Comparison of ENCODE assay signal across 26 cellular contexts in genomic region chr22:44033287-44033686, GRCh38. TPM values are rescaled to one million over a fixed set of nuclear protein-coding genes. Genes with fewer than 3 reads are reported as not detected.
DNase-seq lines count a peak whose midpoint lies in the region; ATAC-seq and TF ChIP-seq lines count a peak whose summit lies in the region.
"Had no signal": no experiment of that assay in that cellular context is flagged by ENCODE, and none has a peak within 500 bp of the region (broad histone marks: within the 10 kb centered on the region; RNA-seq: fewer than 3 reads in every experiment).

No MANE protein-coding gene starts in this region.

- no peaks in the 10 kb centered on the region for H4K20me1 ChIP-seq in hepatocyte (ENCODE audit: insufficient read depth, poor library complexity, severe bottlenecking)

- in situ Hi-C loops in GM13977 (cut with MboI; ENCODE audit: low pct_unique_long_range_greater_than_20kb, low sequenced_read_pairs, unreplicated experiment) = no loop called here

- DNase-seq in heart right ventricle = no peak
- DNase-seq in Right ventricle myocardium inferior (ENCODE audit: missing footprints) = no peak
- no peak for DNase-seq in hepatocyte (ENCODE audit: low spot score)
- DNase-seq in nephron progenitor cell = no peak
- no peak for DNase-seq in vagina (ENCODE audit: extremely low spot score in 2 of 2)
- no peak for DNase-seq in GM13977 (ENCODE audit: low spot score)
- DNase-seq in WTC11 (ENCODE audit: low spot score) = no peak
- DNase-seq: activated B cell treated with CpG ODN at 0.5 μM for 24 hours; activated CD8-positive, alpha-beta memory T cell treated with anti-CD3 and anti-CD28 coated beads, Interleukin-2, amount 10 ng/mL, durations not matched to agents 7 days and 5 days; activated gamma-delta T cell treated with Interleukin-2 at 50 U/mL for 16 hours; activated T-cell treated with anti-CD3 and anti-CD28 coated beads, Interleukin-2, amount 50 U/mL, for 48 hours; Calu3; CD4-positive, CD25-positive, alpha-beta regulatory T cell; erythroblast; KBM-7; NCI-H1092 treated with DMSO at 0.1 percent for 48 hours; NCI-H1694 treated with DMSO at 0.1 percent for 48 hours; NCI-H2171; sigmoid colon; stimulated activated naive B cell treated with anti-CD40 and anti-IgM and Interleukin-4, amounts not matched to agents 10 μg/mL and 1 μg/mL and 100 μg/mL, for 72 hours; T-cell had no signal

- H3K27ac Mint-ChIP-seq in nephron progenitor cell (peak overlapping the region; percentile 86), WTC11 (no peak overlapping the region)
- H3K27ac Mint-ChIP-seq: activated B cell treated with CpG ODN at 0.5 μM for 24 hours; activated CD8-positive, alpha-beta memory T cell treated with anti-CD3 and anti-CD28 coated beads, Interleukin-2, amount 10 ng/mL, durations not matched to agents 7 days and 5 days; stimulated activated naive B cell treated with anti-CD40 and anti-IgM and Interleukin-4, amounts not matched to agents 10 μg/mL and 1 μg/mL and 100 μg/mL, for 72 hours; T-cell had no signal

- H3K27me3 Mint-ChIP-seq in nephron progenitor cell (ENCODE audit: low read depth, poor library complexity) (peaks cover 3% of the 10 kb centered on the region), WTC11 (ENCODE audit: low read depth) (no peaks in the 10 kb centered on the region)
- H3K27me3 Mint-ChIP-seq: activated B cell treated with CpG ODN at 0.5 μM for 24 hours; activated CD8-positive, alpha-beta memory T cell treated with anti-CD3 and anti-CD28 coated beads, Interleukin-2, amount 10 ng/mL, durations not matched to agents 7 days and 5 days; CD4-positive, CD25-positive, alpha-beta regulatory T cell; central memory CD8-positive, alpha-beta T cell; dendritic cell treated with granulocyte-macrophage colony-stimulating factor and Interleukin-4, amounts not matched to agents 40 ng/mL and 50 ng/mL, for 4 days; stimulated activated naive B cell treated with anti-CD40 and anti-IgM and Interleukin-4, amounts not matched to agents 10 μg/mL and 1 μg/mL and 100 μg/mL, for 72 hours had no signal

- H3K4me1 ChIP-seq in heart right ventricle = peaks cover 7 to 79% (median 59%) of the 10 kb centered on the region in 9 donors
- H3K4me1 ChIP-seq in hepatocyte (ENCODE audit: insufficient read depth) = peaks cover 8% of the 10 kb centered on the region
- peaks cover 18% of the 10 kb centered on the region for H3K4me1 ChIP-seq in vagina
- H3K4me1 ChIP-seq: ascending aorta had no signal

- peak overlapping the region; percentile 51 for H3K4me3 Mint-ChIP-seq in nephron progenitor cell
- no peak overlapping the region for H3K4me3 Mint-ChIP-seq in WTC11
- H3K4me3 Mint-ChIP-seq: activated B cell treated with CpG ODN at 0.5 μM for 24 hours; activated CD8-positive, alpha-beta memory T cell treated with anti-CD3 and anti-CD28 coated beads, Interleukin-2, amount 10 ng/mL, durations not matched to agents 7 days and 5 days; CD4-positive, CD25-positive, alpha-beta regulatory T cell; central memory CD8-positive, alpha-beta T cell; dendritic cell treated with granulocyte-macrophage colony-stimulating factor and Interleukin-4, amounts not matched to agents 40 ng/mL and 50 ng/mL, for 4 days; stimulated activated naive B cell treated with anti-CD40 and anti-IgM and Interleukin-4, amounts not matched to agents 10 μg/mL and 1 μg/mL and 100 μg/mL, for 72 hours; T-cell had no signal

- CTCF ChIA-PET in WTC11 (lab: Charles Lee) = interaction anchor here (1.0 to 1.2 kb wide), 3 partner anchors 18 to 52 kb away, joined by 3 to 7 read pairs (median 3); no protein-coding TSS in a partner anchor

- H3K36me3 Mint-ChIP-seq in nephron progenitor cell (ENCODE audit: low read depth) = no peaks in the 10 kb centered on the region
- H3K36me3 Mint-ChIP-seq in WTC11 = no peaks in the 10 kb centered on the region
- H3K36me3 Mint-ChIP-seq: CD4-positive, CD25-positive, alpha-beta regulatory T cell; T-cell had no signal

- peaks cover 5% of the 10 kb centered on the region for H3K79me2 ChIP-seq in hepatocyte

- H3K36me3 ChIP-seq in heart right ventricle (no peaks in the 10 kb centered on the region), hepatocyte (replicated peaks; ENCODE audit: insufficient read depth, low read depth) (no peaks in the 10 kb centered on the region), vagina (no peaks in the 10 kb centered on the region)
- H3K36me3 ChIP-seq: ascending aorta, sigmoid colon had no signal

- no peaks in the 10 kb centered on the region for H3K9me2 ChIP-seq in hepatocyte (replicated peaks; ENCODE audit: insufficient read depth)

- intact Hi-C loops in heart right ventricle (cut with DNase I) = no loop called here
- intact Hi-C loops in Right ventricle myocardium inferior (cut with DNase I) = no loop called here
- intact Hi-C loops in vagina (cut with DNase I) = no loop called here

- peaks cover 53% of the 10 kb centered on the region for H3K4me1 Mint-ChIP-seq in nephron progenitor cell
- peaks cover 5% of the 10 kb centered on the region for H3K4me1 Mint-ChIP-seq in WTC11

- H3K27ac ChIP-seq in heart right ventricle = peak overlapping the region in 8 of 10 donors; percentile 32 to 95 (median 70)
- peak overlapping the region; percentile 25 for H3K27ac ChIP-seq in hepatocyte
- peak overlapping the region; percentile 55 for H3K27ac ChIP-seq in vagina
- H3K27ac ChIP-seq: A549, ascending aorta had no signal

- POLR2A ChIA-PET in WTC11 (lab: Charles Lee) = no interaction called here

- ATAC-seq in heart right ventricle = no peak
- ATAC-seq in Right ventricle myocardium inferior = no peak
- no peak for ATAC-seq in WTC11
- no peak for ATAC-seq in GM19463 (IDR thresholded peaks at IDR 0.05; ENCODE audit: unreplicated experiment)
- ATAC-seq: A549; activated CD8-positive, alpha-beta memory T cell treated with anti-CD3 and anti-CD28 coated beads, Interleukin-2, amount 10 ng/mL, durations not matched to agents 7 days and 5 days; stimulated activated naive B cell treated with anti-CD40 and anti-IgM and Interleukin-4, amounts not matched to agents 10 μg/mL and 1 μg/mL and 100 μg/mL, for 72 hours; T-cell had no signal

- H3K27me3 ChIP-seq in heart right ventricle = no peaks in the 10 kb centered on the region
- H3K27me3 ChIP-seq in hepatocyte = no peaks in the 10 kb centered on the region
- no peaks in the 10 kb centered on the region for H3K27me3 ChIP-seq in vagina
- H3K27me3 ChIP-seq: ascending aorta, sigmoid colon had no signal

- no peak overlapping the region for H3K4me2 ChIP-seq in hepatocyte
- H3K4me2 ChIP-seq: A549 had no signal

- H3K9me3 Mint-ChIP-seq in nephron progenitor cell = no peaks in the 10 kb centered on the region
- H3K9me3 Mint-ChIP-seq in WTC11 = no peaks in the 10 kb centered on the region
- H3K9me3 Mint-ChIP-seq: activated B cell treated with CpG ODN at 0.5 μM for 24 hours; central memory CD8-positive, alpha-beta T cell; dendritic cell treated with granulocyte-macrophage colony-stimulating factor and Interleukin-4, amounts not matched to agents 40 ng/mL and 50 ng/mL, for 4 days; stimulated activated naive B cell treated with anti-CD40 and anti-IgM and Interleukin-4, amounts not matched to agents 10 μg/mL and 1 μg/mL and 100 μg/mL, for 72 hours; T-cell had no signal

- H3K9me3 ChIP-seq in heart right ventricle = peaks cover 0 to 4% (median 0%) of the 10 kb centered on the region in 11 donors
- H3K9me3 ChIP-seq in hepatocyte (ENCODE audit: low read depth) = no peaks in the 10 kb centered on the region
- no peaks in the 10 kb centered on the region for H3K9me3 ChIP-seq in vagina
- H3K9me3 ChIP-seq: A549, ascending aorta, sigmoid colon had no signal

- H3K4me3 ChIP-seq in heart right ventricle = no peak overlapping the region
- H3K4me3 ChIP-seq in hepatocyte = no peak overlapping the region
- no peak overlapping the region for H3K4me3 ChIP-seq in vagina
- H3K4me3 ChIP-seq: A549, ascending aorta, sigmoid colon had no signal

- 92 to 93% methylated on average over 7 of the region's 7 CpGs for WGBS in heart right ventricle, 2 donors
- 80% methylated on average over 7 of the region's 7 CpGs for WGBS in hepatocyte (ENCODE audit: low lambda C conversion rate, missing lambda C conversion rate)

- peak overlapping the region; percentile 23 for H2AFZ ChIP-seq in hepatocyte

- TF ChIP-seq CTCF in heart right ventricle (IDR thresholded peaks at IDR 0.05) (no peak), hepatocyte (IDR thresholded peaks at IDR 0.05; ENCODE audit: poor library complexity) (no peak), nephron progenitor cell (IDR thresholded peaks at IDR 0.05) (no peak), vagina (IDR thresholded peaks at IDR 0.05) (no peak), GM13977 (IDR thresholded peaks at IDR 0.05; ENCODE audit: extremely low read depth, insufficient read depth, missing control alignments) (no peak), WTC11 (IDR thresholded peaks at IDR 0.05) (no peak)

- no peak for TF ChIP-seq POLR2A in vagina (IDR thresholded peaks at IDR 0.05)

TF ChIP-seq in WTC11, 78 proteins besides CTCF, POLR2A, EP300 and RAD21 (continues in another document):
- no peak for TF ChIP-seq AR (CRISPR knock-in tag; IDR thresholded peaks at IDR 0.05)

RNA-seq across cellular contexts. Expression of gene PARVB, which starts 9.2 kb away (rescaled TPM):
- total RNA-seq in heart right ventricle = 100 to 1,000 TPM in 4 of 10 donors, 10 to 100 TPM in 6; 53.9 to 201 (median 92.3) TPM
- polyA plus RNA-seq in heart right ventricle = 10 to 100 TPM; 46.7 to 69.9 TPM
- total RNA-seq in Right ventricle myocardium inferior = 197 TPM
- total RNA-seq in hepatocyte = 8.0 and 10.2 TPM in 2 replicates
- polyA plus RNA-seq in hepatocyte = 11.2 and 13.9 TPM in 2 replicates
- 11.3 TPM for total RNA-seq in vagina
- total RNA-seq in WTC11 (2021) = 3.3 to 5.0 TPM (median 4.9 TPM) in 3 replicates
